ENCODE assay signal across 8 cellular contexts in genomic region chr17:28357061-28357900, GRCh38. TPM values are rescaled to one million over a fixed set of nuclear protein-coding genes. Genes with fewer than 3 reads are reported as not detected.
DNase-seq lines count a peak whose midpoint lies in the region; ATAC-seq and TF ChIP-seq lines count a peak whose summit lies in the region.

A gene with protein sequence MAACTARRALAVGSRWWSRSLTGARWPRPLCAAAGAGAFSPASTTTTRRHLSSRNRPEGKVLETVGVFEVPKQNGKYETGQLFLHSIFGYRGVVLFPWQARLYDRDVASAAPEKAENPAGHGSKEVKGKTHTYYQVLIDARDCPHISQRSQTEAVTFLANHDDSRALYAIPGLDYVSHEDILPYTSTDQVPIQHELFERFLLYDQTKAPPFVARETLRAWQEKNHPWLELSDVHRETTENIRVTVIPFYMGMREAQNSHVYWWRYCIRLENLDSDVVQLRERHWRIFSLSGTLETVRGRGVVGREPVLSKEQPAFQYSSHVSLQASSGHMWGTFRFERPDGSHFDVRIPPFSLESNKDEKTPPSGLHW (minus strand): TSS chr17:28357527. CDS start chr17:28357448, 79 bp downstream.

- H3K36me3 Mint-ChIP-seq in CD14-positive monocyte = peaks cover 57 to 66% of the 10 kb centered on the region in 2 donors

- peak within 1 kb of the TSS; percentile 90 to 99 (median 95) for H3K27ac Mint-ChIP-seq in CD14-positive monocyte

- DNase-seq in CD14-positive monocyte (ENCODE audit: low spot score) = peak; percentile 94
- DNase-seq in NCI-H82 (lab: John Stamatoyannopoulos, UW) = peak; percentile 97
- peak; percentile 92 to 95 for DNase-seq in activated CD4-positive, alpha-beta T cell treated with anti-CD3 and anti-CD28 coated beads, Interleukin-2, amount 50 U/mL, for 48 hours
- DNase-seq in dermis blood vessel endothelial cell = peak; percentile 96
- DNase-seq in right lobe of liver = peak; percentile 96 to 97 (median 97)
- peak; percentile 97 for DNase-seq in stimulated activated CD4-positive, alpha-beta T cell treated with anti-CD3 and anti-CD28 coated beads, Interleukin-4, amount 100 ng/mL, for 24 hours

- peaks cover 0 to 62% (median 27%) of the 10 kb centered on the region in 4 donors for H3K36me3 ChIP-seq in right lobe of liver

- 0% methylated on average over 6 of the region's 80 CpGs for WGBS in right lobe of liver (ENCODE audit: insufficient coverage, low coverage, low lambda C conversion rate, missing lambda C conversion rate)

- peaks cover 20% of the 10 kb centered on the region for H3K4me1 Mint-ChIP-seq in CD14-positive monocyte

- peaks cover 0 to 19% (median 8%) of the 10 kb centered on the region in 4 donors for H3K4me1 ChIP-seq in right lobe of liver

- intact Hi-C loops in CD14-positive monocyte (cut with micrococcal nuclease) (loop anchor here (1.0 to 5.0 kb wide), 2 partner anchors 22 to 35 kb away; partner anchors contain the start of genes IFT20 (in 2 of the 2) and TNFAIP1 (in 2 of the 2)), right lobe of liver (cut with DNase I) (no loop called here)

- H3K27me3 ChIP-seq in right lobe of liver = no peaks in the 10 kb centered on the region

- H3K27me3 Mint-ChIP-seq in CD14-positive monocyte (ENCODE audit: low read depth in 3 of 3) = no peaks in the 10 kb centered on the region

- H3K4me3 ChIP-seq in right lobe of liver = peak within 1 kb of the TSS; percentile 81 to 98 (median 90)

- ATAC-seq in GM19395 (IDR thresholded peaks at IDR 0.05; ENCODE audit: unreplicated experiment) (peak; percentile 93), HG03558 (IDR thresholded peaks at IDR 0.05; ENCODE audit: extremely low read depth, unreplicated experiment) (peak; percentile 68), right lobe of liver (peak; percentile 96 to 99 (median 98))

- TF ChIP-seq CTCF in CD14-positive monocyte (IDR thresholded peaks at IDR 0.05) (no peak), right lobe of liver (IDR thresholded peaks at IDR 0.05) (no peak)

- no peaks in the 10 kb centered on the region for H3K9me3 ChIP-seq in right lobe of liver

- H3K4me3 Mint-ChIP-seq in CD14-positive monocyte = peak within 1 kb of the TSS; percentile 90 to 96

- no peaks in the 10 kb centered on the region for H3K9me3 Mint-ChIP-seq in CD14-positive monocyte

- H3K27ac ChIP-seq in right lobe of liver = peak within 1 kb of the TSS; percentile 84 to 89 (median 86)

- TF ChIP-seq POLR2A in right lobe of liver (IDR thresholded peaks at IDR 0.05) = peak; percentile 97

RNA-seq across cellular contexts. Expression of the gene that starts here (rescaled TPM):
- 10 to 100 TPM; 72.4 to 76.9 TPM for polyA plus RNA-seq in CD14-positive monocyte
- total RNA-seq in dermis blood vessel endothelial cell (69.4 and 92.4 TPM in 2 replicates), right lobe of liver (100 to 1,000 TPM in 5 of 6 experiments, 10 to 100 TPM in 1; 92.5 to 156 (median 130) TPM)

Comparison
In these comparisons a context has a peak if more than half of its experiments do, and no peak if none do; other contexts are left out.
1. Peak in every context shown above with its lines: DNase-seq, ATAC-seq, H3K4me3 ChIP-seq and H3K27ac ChIP-seq.
2. intact Hi-C loops: an anchor here in CD14-positive monocyte (1.0 to 5.0 kb wide); none called in right lobe of liver.